ENCODE assay signal across 8 cellular contexts in genomic region chr15:45586990-45587860, GRCh38. TPM values are rescaled to one million over a fixed set of nuclear protein-coding genes. Genes with fewer than 3 reads are reported as not detected.
DNase-seq lines count a peak whose midpoint lies in the region; ATAC-seq and TF ChIP-seq lines count a peak whose summit lies in the region.

A gene with protein sequence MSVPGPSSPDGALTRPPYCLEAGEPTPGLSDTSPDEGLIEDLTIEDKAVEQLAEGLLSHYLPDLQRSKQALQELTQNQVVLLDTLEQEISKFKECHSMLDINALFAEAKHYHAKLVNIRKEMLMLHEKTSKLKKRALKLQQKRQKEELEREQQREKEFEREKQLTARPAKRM (plus strand): TSS chr15:45587379. CDS start chr15:45587444, 65 bp downstream.

- TF ChIP-seq CTCF in GM23338 (conservative IDR thresholded peaks at IDR 0.05; ENCODE audit: low read depth in 2 of 2) (no peak), nephron progenitor cell (IDR thresholded peaks at IDR 0.05) (no peak)

- peaks cover 8% of the 10 kb centered on the region; the same call in 1 of the 2 replicates for H4K20me1 ChIP-seq in GM23338 (replicated peaks; ENCODE audit: insufficient read depth)

- peaks cover 3% of the 10 kb centered on the region; the same call in 1 of the 2 replicates for H3F3A ChIP-seq in GM23338 (replicated peaks; ENCODE audit: low read depth)

- H3K4me3 Mint-ChIP-seq in GM23338 (peak within 1 kb of the TSS; percentile 91), nephron progenitor cell (peak within 1 kb of the TSS; percentile 88)
- peak within 1 kb of the TSS; percentile 93 to 96 for H3K4me3 Mint-ChIP-seq in stimulated activated naive CD8-positive, alpha-beta T cell treated with anti-CD3 and anti-CD28 coated beads, Interleukin-15, amount 100 ng/mL, for 72 hours

- peaks cover 46% of the 10 kb centered on the region for H3K79me2 ChIP-seq in GM23338 (replicated peaks; ENCODE audit: insufficient read depth)

- H3K9me2 ChIP-seq in GM23338 (ENCODE audit: insufficient read depth) = no peaks in the 10 kb centered on the region

- peak within 1 kb of the TSS; percentile 100 for H3K27ac Mint-ChIP-seq in GM23338
- peak within 1 kb of the TSS; percentile 100 for H3K27ac Mint-ChIP-seq in nephron progenitor cell
- peak within 1 kb of the TSS; percentile 99 to 100 for H3K27ac Mint-ChIP-seq in stimulated activated naive CD8-positive, alpha-beta T cell treated with anti-CD3 and anti-CD28 coated beads, Interleukin-15, amount 100 ng/mL, for 72 hours

- H3K4me1 Mint-ChIP-seq in GM23338 (peaks cover 21% of the 10 kb centered on the region; the same call in 2 of the 3 replicates), nephron progenitor cell (peaks cover 30% of the 10 kb centered on the region)
- H3K4me1 Mint-ChIP-seq in stimulated activated naive CD8-positive, alpha-beta T cell treated with anti-CD3 and anti-CD28 coated beads, Interleukin-15, amount 100 ng/mL, for 72 hours = peaks cover 44% of the 10 kb centered on the region

- H3K4me1 ChIP-seq in GM23338 (ENCODE audit: insufficient read depth) = peaks cover 13% of the 10 kb centered on the region

- no peaks in the 10 kb centered on the region for H3K36me3 Mint-ChIP-seq in GM23338 (ENCODE audit: low read depth)
- H3K36me3 Mint-ChIP-seq in nephron progenitor cell (ENCODE audit: low read depth) = peaks cover 16% of the 10 kb centered on the region

- no peaks in the 10 kb centered on the region for H3K27me3 ChIP-seq in GM23338 (ENCODE audit: insufficient read depth)

- H3K4me2 ChIP-seq in GM23338 = peak within 1 kb of the TSS; percentile 99

- H3K4me3 ChIP-seq in GM23338 = peak within 1 kb of the TSS; percentile 98

- DNase-seq in EH (ENCODE audit: low read depth) (peak; percentile 89), GM23338 (ENCODE audit: low spot score) (peak; percentile 97), LHCN-M2 (ENCODE audit: low read depth) (peak; percentile 92), SHP77 (lab: John Stamatoyannopoulos, UW) (peak; percentile 84 to 90), fibroblast of the conjunctiva (ENCODE audit: low read depth) (peak; percentile 66), nephron progenitor cell (peak; percentile 88)
- DNase-seq in activated effector memory CD4-positive, alpha-beta T cell treated with anti-CD3 and anti-CD28 coated beads, Interleukin-2, amount 50 U/mL, for 16 hours = peak; percentile 94
- peak; percentile 90 to 91 for DNase-seq in stimulated activated naive CD8-positive, alpha-beta T cell treated with anti-CD3 and anti-CD28 coated beads, Interleukin-15, amount 100 ng/mL, for 72 hours

- peak within 1 kb of the TSS; percentile 99 for H2AFZ ChIP-seq in GM23338

- H3K9me3 Mint-ChIP-seq in GM23338 = no peaks in the 10 kb centered on the region
- H3K9me3 Mint-ChIP-seq in nephron progenitor cell = no peaks in the 10 kb centered on the region
- H3K9me3 Mint-ChIP-seq in stimulated activated naive CD8-positive, alpha-beta T cell treated with anti-CD3 and anti-CD28 coated beads, Interleukin-15, amount 100 ng/mL, for 72 hours = no peaks in the 10 kb centered on the region

- H3K27me3 Mint-ChIP-seq in GM23338 (ENCODE audit: insufficient read depth, low read depth, poor library complexity) (peaks cover 13% of the 10 kb centered on the region), nephron progenitor cell (ENCODE audit: low read depth, poor library complexity) (peaks cover 3% of the 10 kb centered on the region)
- no peaks in the 10 kb centered on the region for H3K27me3 Mint-ChIP-seq in stimulated activated naive CD8-positive, alpha-beta T cell treated with anti-CD3 and anti-CD28 coated beads, Interleukin-15, amount 100 ng/mL, for 72 hours

- ATAC-seq in GM23338 = peak; percentile 95
- peak; percentile 93 for ATAC-seq in stimulated activated naive CD8-positive, alpha-beta T cell treated with anti-CD3 and anti-CD28 coated beads, Interleukin-15, amount 100 ng/mL, for 72 hours

- no peaks in the 10 kb centered on the region for H3K36me3 ChIP-seq in GM23338 (ENCODE audit: insufficient read depth)

- peak within 1 kb of the TSS; percentile 98 for H3K27ac ChIP-seq in GM23338 (ENCODE audit: low read depth)

TF ChIP-seq in GM23338, 12 proteins besides CTCF, POLR2A, EP300 and RAD21:
- TF ChIP-seq CREB1 (CRISPR knock-in tag; IDR thresholded peaks at IDR 0.05; ENCODE audit: low read depth) (peak; percentile 94), ETS1 (IDR thresholded peaks at IDR 0.05) (no peak), POLR2AphosphoS5 (IDR thresholded peaks at IDR 0.05; ENCODE audit: low read depth) (peak; percentile 70), NANOG (IDR thresholded peaks at IDR 0.05; ENCODE audit: borderline replicate concordance) (no peak), ZNF331 (CRISPR knock-in tag; IDR thresholded peaks at IDR 0.05; ENCODE audit: low read depth) (no peak), STAT1 (IDR thresholded peaks at IDR 0.05; ENCODE audit: unreplicated experiment) (no peak)
- TF ChIP-seq, protein P1, sequence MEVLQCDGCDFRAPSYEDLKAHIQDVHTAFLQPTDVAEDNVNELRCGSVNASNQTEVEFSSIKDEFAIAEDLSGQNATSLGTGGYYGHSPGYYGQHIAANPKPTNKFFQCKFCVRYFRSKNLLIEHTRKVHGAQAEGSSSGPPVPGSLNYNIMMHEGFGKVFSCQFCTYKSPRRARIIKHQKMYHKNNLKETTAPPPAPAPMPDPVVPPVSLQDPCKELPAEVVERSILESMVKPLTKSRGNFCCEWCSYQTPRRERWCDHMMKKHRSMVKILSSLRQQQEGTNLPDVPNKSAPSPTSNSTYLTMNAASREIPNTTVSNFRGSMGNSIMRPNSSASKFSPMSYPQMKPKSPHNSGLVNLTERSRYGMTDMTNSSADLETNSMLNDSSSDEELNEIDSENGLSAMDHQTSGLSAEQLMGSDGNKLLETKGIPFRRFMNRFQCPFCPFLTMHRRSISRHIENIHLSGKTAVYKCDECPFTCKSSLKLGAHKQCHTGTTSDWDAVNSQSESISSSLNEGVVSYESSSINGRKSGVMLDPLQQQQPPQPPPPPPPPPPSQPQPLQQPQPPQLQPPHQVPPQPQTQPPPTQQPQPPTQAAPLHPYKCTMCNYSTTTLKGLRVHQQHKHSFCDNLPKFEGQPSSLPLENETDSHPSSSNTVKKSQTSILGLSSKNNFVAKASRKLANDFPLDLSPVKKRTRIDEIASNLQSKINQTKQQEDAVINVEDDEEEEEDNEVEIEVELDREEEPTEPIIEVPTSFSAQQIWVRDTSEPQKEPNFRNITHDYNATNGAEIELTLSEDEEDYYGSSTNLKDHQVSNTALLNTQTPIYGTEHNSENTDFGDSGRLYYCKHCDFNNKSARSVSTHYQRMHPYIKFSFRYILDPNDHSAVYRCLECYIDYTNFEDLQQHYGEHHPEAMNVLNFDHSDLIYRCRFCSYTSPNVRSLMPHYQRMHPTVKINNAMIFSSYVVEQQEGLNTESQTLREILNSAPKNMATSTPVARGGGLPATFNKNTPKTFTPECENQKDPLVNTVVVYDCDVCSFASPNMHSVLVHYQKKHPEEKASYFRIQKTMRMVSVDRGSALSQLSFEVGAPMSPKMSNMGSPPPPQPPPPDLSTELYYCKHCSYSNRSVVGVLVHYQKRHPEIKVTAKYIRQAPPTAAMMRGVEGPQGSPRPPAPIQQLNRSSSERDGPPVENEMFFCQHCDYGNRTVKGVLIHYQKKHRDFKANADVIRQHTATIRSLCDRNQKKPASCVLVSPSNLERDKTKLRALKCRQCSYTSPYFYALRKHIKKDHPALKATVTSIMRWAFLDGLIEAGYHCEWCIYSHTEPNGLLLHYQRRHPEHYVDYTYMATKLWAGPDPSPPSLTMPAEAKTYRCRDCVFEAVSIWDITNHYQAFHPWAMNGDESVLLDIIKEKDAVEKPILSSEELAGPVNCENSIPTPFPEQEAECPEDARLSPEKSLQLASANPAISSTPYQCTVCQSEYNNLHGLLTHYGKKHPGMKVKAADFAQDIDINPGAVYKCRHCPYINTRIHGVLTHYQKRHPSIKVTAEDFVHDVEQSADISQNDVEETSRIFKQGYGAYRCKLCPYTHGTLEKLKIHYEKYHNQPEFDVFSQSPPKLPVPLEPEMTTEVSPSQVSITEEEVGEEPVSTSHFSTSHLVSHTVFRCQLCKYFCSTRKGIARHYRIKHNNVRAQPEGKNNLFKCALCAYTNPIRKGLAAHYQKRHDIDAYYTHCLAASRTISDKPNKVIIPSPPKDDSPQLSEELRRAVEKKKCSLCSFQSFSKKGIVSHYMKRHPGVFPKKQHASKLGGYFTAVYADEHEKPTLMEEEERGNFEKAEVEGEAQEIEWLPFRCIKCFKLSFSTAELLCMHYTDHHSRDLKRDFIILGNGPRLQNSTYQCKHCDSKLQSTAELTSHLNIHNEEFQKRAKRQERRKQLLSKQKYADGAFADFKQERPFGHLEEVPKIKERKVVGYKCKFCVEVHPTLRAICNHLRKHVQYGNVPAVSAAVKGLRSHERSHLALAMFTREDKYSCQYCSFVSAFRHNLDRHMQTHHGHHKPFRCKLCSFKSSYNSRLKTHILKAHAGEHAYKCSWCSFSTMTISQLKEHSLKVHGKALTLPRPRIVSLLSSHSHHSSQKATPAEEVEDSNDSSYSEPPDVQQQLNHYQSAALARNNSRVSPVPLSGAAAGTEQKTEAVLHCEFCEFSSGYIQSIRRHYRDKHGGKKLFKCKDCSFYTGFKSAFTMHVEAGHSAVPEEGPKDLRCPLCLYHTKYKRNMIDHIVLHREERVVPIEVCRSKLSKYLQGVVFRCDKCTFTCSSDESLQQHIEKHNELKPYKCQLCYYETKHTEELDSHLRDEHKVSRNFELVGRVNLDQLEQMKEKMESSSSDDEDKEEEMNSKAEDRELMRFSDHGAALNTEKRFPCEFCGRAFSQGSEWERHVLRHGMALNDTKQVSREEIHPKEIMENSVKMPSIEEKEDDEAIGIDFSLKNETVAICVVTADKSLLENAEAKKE (CRISPR knock-in tag; IDR thresholded peaks at IDR 0.05) = no peak
TF ChIP-seq in GM23338: peak in this region for 2.

RNA-seq across cellular contexts. Expression of the gene that starts here (rescaled TPM):
- 28.4 and 31.3 TPM in 2 replicates for total RNA-seq in GM23338 (2014; rRNA removed; shearing (Covaris generic))
- 17.5 and 20.9 TPM in 2 replicates for polyA plus RNA-seq in GM23338 (2016; fragmentation: Nextera tagmentation; extraction: Ambion mirVana)
- 77.1 and 80.0 TPM in 2 replicates for total RNA-seq in LHCN-M2 (2014; rRNA removed)
- polyA plus RNA-seq in LHCN-M2 (2012) = 20.9 TPM

Comparison
In these comparisons a context has a peak if more than half of its experiments do, and no peak if none do; other contexts are left out.
1. Peak in every context shown above with its lines: DNase-seq, ATAC-seq, H3K4me3 ChIP-seq and H3K27ac ChIP-seq.